In genomic region chr16:19375561-19376158, GRCh38 we compare ENCODE assay signal across 8 cellular contexts. TPM values are rescaled to one million over a fixed set of nuclear protein-coding genes. Genes with fewer than 3 reads are reported as not detected.
DNase-seq lines count a peak whose midpoint lies in the region; ATAC-seq, FAIRE-seq and TF ChIP-seq lines count a peak whose summit lies in the region.

No MANE protein-coding gene starts in this region.

- peak; percentile 80 for FAIRE-seq in A549 (lab: Jason Lieb, UNC)

- no peaks in the 10 kb centered on the region for H3K9me3 Mint-ChIP-seq in activated CD4-positive, alpha-beta memory T cell treated with anti-CD3 and anti-CD28 coated beads for 36 hours

- H3K79me1 ChIP-seq in trophoblast cell (ENCODE audit: low read length): no peaks in the 10 kb centered on the region

- TF ChIP-seq EP300 in A549 (IDR thresholded peaks at IDR 0.05): no peak

- H4K91ac ChIP-seq in trophoblast cell (ENCODE audit: low read depth, low read length): no peak overlapping the region

- no peak overlapping the region for H2AFZ ChIP-seq in trophoblast cell (ENCODE audit: insufficient read depth, low read length, poor library complexity)

- peak; percentile 70 to 73 for DNase-seq in A549 (ENCODE audit: low read depth in 1 of 2, low spot score in 1 of 2)
- no peak for DNase-seq in GM12864 (ENCODE audit: low read depth)
- DNase-seq in NCI-H2107 treated with DMSO at 0.1 percent for 48 hours (lab: John Stamatoyannopoulos, UW; ENCODE audit: unreplicated experiment): peak; percentile 28
- DNase-seq in activated CD4-positive, alpha-beta memory T cell treated with anti-CD3 and anti-CD28 coated beads for 36 hours: peak; percentile 47
- peak; percentile 16 for DNase-seq in foreskin melanocyte
- DNase-seq in trophoblast cell: peak; percentile 37 to 71
- DNase-seq in NCI-H524 treated with DMSO at 0.1 percent for 48 hours (lab: John Stamatoyannopoulos, UW): no peak
- DNase-seq in middle frontal gyrus (ENCODE audit: extremely low spot score, low spot score): no peak

- TF ChIP-seq POLR2A in A549 (IDR thresholded peaks at IDR 0.05; ENCODE audit: low read length): no peak

- POLR2A ChIA-PET in A549 (lab: Yijun Ruan, JAX): no interaction called here
- POLR2A ChIA-PET in activated CD4-positive, alpha-beta memory T cell treated with anti-CD3 and anti-CD28 coated beads for 36 hours (lab: Charles Lee): no interaction called here

- no peak overlapping the region for H2BK12ac ChIP-seq in trophoblast cell (ENCODE audit: low read length)

- no peak overlapping the region for H2BK120ac ChIP-seq in trophoblast cell (ENCODE audit: insufficient read depth, low read length, poor library complexity)

- TF ChIP-seq CTCF in A549 (IDR thresholded peaks at IDR 0.05): peak; percentile 98
- TF ChIP-seq CTCF in GM12864 (IDR thresholded peaks at IDR 0.05; ENCODE audit: low read depth, low read length, missing control alignments): peak; percentile 77

- H2AK5ac ChIP-seq in trophoblast cell (ENCODE audit: low read length): no peak overlapping the region

- no peak overlapping the region for H3K14ac ChIP-seq in trophoblast cell (ENCODE audit: low read length)

- no peak overlapping the region for H3K18ac ChIP-seq in trophoblast cell (ENCODE audit: low read length)

- H3K9ac ChIP-seq in trophoblast cell (ENCODE audit: low read length): no peak overlapping the region

- H3K27ac ChIP-seq in A549: no peak overlapping the region
- H3K27ac ChIP-seq in trophoblast cell (ENCODE audit: low read depth, low read length): no peak overlapping the region

- peak; percentile 81 to 91; a peak in 5 of 6 replicates for ATAC-seq in A549

- H3K79me2 ChIP-seq in trophoblast cell (ENCODE audit: control insufficient read depth, insufficient read depth, low read length, poor library complexity): no peaks in the 10 kb centered on the region

- H2BK5ac ChIP-seq in trophoblast cell (ENCODE audit: low read depth, low read length, poor library complexity): no peak overlapping the region

- intact Hi-C loops in activated CD4-positive, alpha-beta memory T cell treated with anti-CD3 and anti-CD28 coated beads for 36 hours (cut with micrococcal nuclease): loop anchor here (1.0 to 2.0 kb wide), 4 partner anchors 152 to 289 kb away; no protein-coding TSS in a partner anchor

- H4K12ac ChIP-seq in trophoblast cell (ENCODE audit: low read depth, low read length): no peak overlapping the region

- CTCF ChIA-PET in A549 (lab: Yijun Ruan, JAX): interaction anchor here (0.6 to 13.4 kb wide), 32 partner anchors 9 to 393 kb away, joined by 3 to 151 read pairs (median 5); no protein-coding TSS in a partner anchor
- CTCF ChIA-PET in activated CD4-positive, alpha-beta memory T cell treated with anti-CD3 and anti-CD28 coated beads for 36 hours (lab: Charles Lee): interaction anchor here (0.7 to 5.4 kb wide), 3 partner anchors 14 to 290 kb away, joined by 3 to 40 read pairs (median 3); no protein-coding TSS in a partner anchor

- H3K36me3 Mint-ChIP-seq in activated CD4-positive, alpha-beta memory T cell treated with anti-CD3 and anti-CD28 coated beads for 36 hours: no peaks in the 10 kb centered on the region

- no peak overlapping the region for H4K8ac ChIP-seq in trophoblast cell (ENCODE audit: low read depth, low read length)

- peaks cover 8% of the 10 kb centered on the region for H3K4me1 Mint-ChIP-seq in activated CD4-positive, alpha-beta memory T cell treated with anti-CD3 and anti-CD28 coated beads for 36 hours (ENCODE audit: low read depth)

- no peak overlapping the region for H3K23ac ChIP-seq in trophoblast cell (ENCODE audit: low read length)

- H3K4me3 ChIP-seq in A549: no peak overlapping the region
- H3K4me3 ChIP-seq in GM12864 (ENCODE audit: low read depth, low read length): no peak overlapping the region
- no peak overlapping the region for H3K4me3 ChIP-seq in trophoblast cell (ENCODE audit: low read depth, low read length)

- no peaks in the 10 kb centered on the region for H3K27me3 Mint-ChIP-seq in activated CD4-positive, alpha-beta memory T cell treated with anti-CD3 and anti-CD28 coated beads for 36 hours

- H3K4me2 ChIP-seq in A549 (no peak overlapping the region), trophoblast cell (ENCODE audit: low read length) (no peak overlapping the region)

- no peak overlapping the region for H3K4me3 Mint-ChIP-seq in activated CD4-positive, alpha-beta memory T cell treated with anti-CD3 and anti-CD28 coated beads for 36 hours

- H3K27me3 ChIP-seq in trophoblast cell (ENCODE audit: insufficient read depth, low read length): no peaks in the 10 kb centered on the region

- peak; percentile 98 to 99 for TF ChIP-seq RAD21 in A549 (conservative IDR thresholded peaks at IDR 0.05 in 1 of 2, IDR thresholded peaks at IDR 0.05 in 1 of 2)

- 26% methylated on average over 4 of the region's 4 CpGs for WGBS in A549 (ENCODE audit: missing lambda C conversion rate)
- WGBS in trophoblast cell (ENCODE audit: extremely low coverage, insufficient coverage, insufficient read length): no CpG with 5 or more reads among the region's 4 CpGs

- H3K9me3 ChIP-seq in A549 (no peaks in the 10 kb centered on the region), trophoblast cell (ENCODE audit: insufficient read depth, low read depth, low read length) (peaks cover 2% of the 10 kb centered on the region)

- no peak overlapping the region for H3K27ac Mint-ChIP-seq in activated CD4-positive, alpha-beta memory T cell treated with anti-CD3 and anti-CD28 coated beads for 36 hours

- H3K4me1 ChIP-seq in A549: no peaks in the 10 kb centered on the region
- H3K4me1 ChIP-seq in trophoblast cell (ENCODE audit: control insufficient read depth in 1 of 2, insufficient read depth in 2 of 2, low read length in 2 of 2): no peaks in the 10 kb centered on the region

- no peaks in the 10 kb centered on the region for H3K36me3 ChIP-seq in trophoblast cell (ENCODE audit: control insufficient read depth in 1 of 2, insufficient read depth in 2 of 2, low read length in 2 of 2)

- no peak overlapping the region for H3K4ac ChIP-seq in trophoblast cell (ENCODE audit: low read depth, low read length)

TF ChIP-seq in A549, 52 proteins besides CTCF, POLR2A, EP300 and RAD21:
- peak; percentile 32; the same call in 1 of the 2 replicates for TF ChIP-seq MAX (IDR thresholded peaks at IDR 0.05)
- no peak for TF ChIP-seq ESRRA (IDR thresholded peaks at IDR 0.05; ENCODE audit: borderline replicate concordance, low read length)
- TF ChIP-seq SMC3 (IDR thresholded peaks at IDR 0.05): peak; percentile 98

RNA-seq across cellular contexts. Expression of gene TMC5, which starts 42.0 kb away (rescaled TPM):
- polyA plus RNA-seq in A549 (2011; rRNA removed): 14.8 and 17.1 TPM in 2 replicates
- polyA plus RNA-seq in A549 (2012; cell fraction: cytosol; rRNA removed): 3.9 and 5.5 TPM in 2 replicates
- polyA plus RNA-seq in A549 (2012; cell fraction: nucleus; rRNA removed): 2.9 and 4.4 TPM in 2 replicates
- 8.3 to 11.1 TPM (median 9.5 TPM) in 3 replicates for polyA plus RNA-seq in A549 (2017; fragmentation: RNase III; extraction: RNeasy Plus Mini Kit Qiagen cat#74134 plus additional on column Dnase treatment)
- polyA minus RNA-seq in A549 (2011; rRNA and poly(A)+ RNA removed): 19.3 and 20.3 TPM in 2 replicates
- total RNA-seq in activated CD4-positive, alpha-beta memory T cell treated with anti-CD3 and anti-CD28 coated beads for 36 hours: not detected
- 1.7 and 1.9 TPM in 2 replicates for polyA plus RNA-seq in trophoblast cell (2013)

Comparison
In these comparisons a context has a peak if more than half of its experiments do, and no peak if none do; other contexts are left out.
1. DNase-seq: peak in A549 (2 of 2), NCI-H2107 treated with DMSO at 0.1 percent for 48 hours (single experiment), activated CD4-positive, alpha-beta memory T cell treated with anti-CD3 and anti-CD28 coated beads for 36 hours (single experiment), foreskin melanocyte (single experiment) and trophoblast cell (2 of 2); none in GM12864 (single experiment), NCI-H524 treated with DMSO at 0.1 percent for 48 hours (single experiment) and middle frontal gyrus (single experiment).